In the genomic region with DNA sequence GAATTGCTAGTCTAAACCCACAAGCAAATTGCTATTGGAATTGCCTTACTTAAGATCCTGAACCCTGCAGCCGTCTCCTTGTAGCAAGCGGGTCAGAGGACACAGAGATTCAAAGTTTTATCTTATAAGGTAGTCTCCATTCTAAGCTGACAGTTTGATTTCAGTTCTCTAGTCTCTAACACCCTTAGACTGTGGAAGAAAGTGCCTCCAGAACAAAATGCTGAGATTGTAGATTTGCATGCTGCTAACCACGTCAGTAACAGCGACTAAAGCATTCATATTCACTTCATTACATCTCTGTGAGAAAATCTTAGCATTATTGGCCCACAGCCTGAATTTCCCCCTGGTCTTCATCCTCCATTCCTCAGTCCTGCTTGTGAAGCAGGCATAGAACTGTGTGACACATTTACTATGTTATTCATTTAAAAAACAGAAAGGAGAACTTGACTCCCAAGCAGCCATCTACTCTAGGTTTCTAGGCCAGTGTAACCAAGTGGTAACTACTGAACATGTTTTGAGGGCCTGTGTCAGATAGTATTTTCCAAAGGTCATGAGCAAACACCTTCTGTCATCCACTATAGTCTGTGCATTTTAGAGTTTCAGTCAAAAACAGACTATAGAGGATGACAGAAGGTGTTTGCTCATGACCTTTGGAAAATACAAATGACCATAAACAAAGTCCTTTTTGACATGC, we compare ENCODE assay signal across 1 cellular context.
TF ChIP-seq lines count a peak whose summit lies in the region.

No MANE protein-coding gene starts in this region.

TF ChIP-seq in GM23338, 12 proteins besides CTCF, POLR2A, EP300 and RAD21:
- no peak for TF ChIP-seq STAT1 (IDR thresholded peaks at IDR 0.05; ENCODE audit: unreplicated experiment)
- no peak for TF ChIP-seq EZH2phosphoT487 (IDR thresholded peaks at IDR 0.05; ENCODE audit: unreplicated experiment)
- TF ChIP-seq CREB1 (CRISPR knock-in tag; IDR thresholded peaks at IDR 0.05; ENCODE audit: low read depth): no peak
- TF ChIP-seq POLR2AphosphoS5 (IDR thresholded peaks at IDR 0.05; ENCODE audit: low read depth): no peak
- no peak for TF ChIP-seq ZNF331 (CRISPR knock-in tag; IDR thresholded peaks at IDR 0.05; ENCODE audit: low read depth)
- TF ChIP-seq, protein P1, sequence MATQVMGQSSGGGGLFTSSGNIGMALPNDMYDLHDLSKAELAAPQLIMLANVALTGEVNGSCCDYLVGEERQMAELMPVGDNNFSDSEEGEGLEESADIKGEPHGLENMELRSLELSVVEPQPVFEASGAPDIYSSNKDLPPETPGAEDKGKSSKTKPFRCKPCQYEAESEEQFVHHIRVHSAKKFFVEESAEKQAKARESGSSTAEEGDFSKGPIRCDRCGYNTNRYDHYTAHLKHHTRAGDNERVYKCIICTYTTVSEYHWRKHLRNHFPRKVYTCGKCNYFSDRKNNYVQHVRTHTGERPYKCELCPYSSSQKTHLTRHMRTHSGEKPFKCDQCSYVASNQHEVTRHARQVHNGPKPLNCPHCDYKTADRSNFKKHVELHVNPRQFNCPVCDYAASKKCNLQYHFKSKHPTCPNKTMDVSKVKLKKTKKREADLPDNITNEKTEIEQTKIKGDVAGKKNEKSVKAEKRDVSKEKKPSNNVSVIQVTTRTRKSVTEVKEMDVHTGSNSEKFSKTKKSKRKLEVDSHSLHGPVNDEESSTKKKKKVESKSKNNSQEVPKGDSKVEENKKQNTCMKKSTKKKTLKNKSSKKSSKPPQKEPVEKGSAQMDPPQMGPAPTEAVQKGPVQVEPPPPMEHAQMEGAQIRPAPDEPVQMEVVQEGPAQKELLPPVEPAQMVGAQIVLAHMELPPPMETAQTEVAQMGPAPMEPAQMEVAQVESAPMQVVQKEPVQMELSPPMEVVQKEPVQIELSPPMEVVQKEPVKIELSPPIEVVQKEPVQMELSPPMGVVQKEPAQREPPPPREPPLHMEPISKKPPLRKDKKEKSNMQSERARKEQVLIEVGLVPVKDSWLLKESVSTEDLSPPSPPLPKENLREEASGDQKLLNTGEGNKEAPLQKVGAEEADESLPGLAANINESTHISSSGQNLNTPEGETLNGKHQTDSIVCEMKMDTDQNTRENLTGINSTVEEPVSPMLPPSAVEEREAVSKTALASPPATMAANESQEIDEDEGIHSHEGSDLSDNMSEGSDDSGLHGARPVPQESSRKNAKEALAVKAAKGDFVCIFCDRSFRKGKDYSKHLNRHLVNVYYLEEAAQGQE (IDR thresholded peaks at IDR 0.05; ENCODE audit: unreplicated experiment): no peak
- no peak for TF ChIP-seq JUNB (IDR thresholded peaks at IDR 0.05; ENCODE audit: unreplicated experiment)
- TF ChIP-seq ZNF114 (CRISPR knock-in tag; IDR thresholded peaks at IDR 0.05): no peak
- TF ChIP-seq, protein P2, sequence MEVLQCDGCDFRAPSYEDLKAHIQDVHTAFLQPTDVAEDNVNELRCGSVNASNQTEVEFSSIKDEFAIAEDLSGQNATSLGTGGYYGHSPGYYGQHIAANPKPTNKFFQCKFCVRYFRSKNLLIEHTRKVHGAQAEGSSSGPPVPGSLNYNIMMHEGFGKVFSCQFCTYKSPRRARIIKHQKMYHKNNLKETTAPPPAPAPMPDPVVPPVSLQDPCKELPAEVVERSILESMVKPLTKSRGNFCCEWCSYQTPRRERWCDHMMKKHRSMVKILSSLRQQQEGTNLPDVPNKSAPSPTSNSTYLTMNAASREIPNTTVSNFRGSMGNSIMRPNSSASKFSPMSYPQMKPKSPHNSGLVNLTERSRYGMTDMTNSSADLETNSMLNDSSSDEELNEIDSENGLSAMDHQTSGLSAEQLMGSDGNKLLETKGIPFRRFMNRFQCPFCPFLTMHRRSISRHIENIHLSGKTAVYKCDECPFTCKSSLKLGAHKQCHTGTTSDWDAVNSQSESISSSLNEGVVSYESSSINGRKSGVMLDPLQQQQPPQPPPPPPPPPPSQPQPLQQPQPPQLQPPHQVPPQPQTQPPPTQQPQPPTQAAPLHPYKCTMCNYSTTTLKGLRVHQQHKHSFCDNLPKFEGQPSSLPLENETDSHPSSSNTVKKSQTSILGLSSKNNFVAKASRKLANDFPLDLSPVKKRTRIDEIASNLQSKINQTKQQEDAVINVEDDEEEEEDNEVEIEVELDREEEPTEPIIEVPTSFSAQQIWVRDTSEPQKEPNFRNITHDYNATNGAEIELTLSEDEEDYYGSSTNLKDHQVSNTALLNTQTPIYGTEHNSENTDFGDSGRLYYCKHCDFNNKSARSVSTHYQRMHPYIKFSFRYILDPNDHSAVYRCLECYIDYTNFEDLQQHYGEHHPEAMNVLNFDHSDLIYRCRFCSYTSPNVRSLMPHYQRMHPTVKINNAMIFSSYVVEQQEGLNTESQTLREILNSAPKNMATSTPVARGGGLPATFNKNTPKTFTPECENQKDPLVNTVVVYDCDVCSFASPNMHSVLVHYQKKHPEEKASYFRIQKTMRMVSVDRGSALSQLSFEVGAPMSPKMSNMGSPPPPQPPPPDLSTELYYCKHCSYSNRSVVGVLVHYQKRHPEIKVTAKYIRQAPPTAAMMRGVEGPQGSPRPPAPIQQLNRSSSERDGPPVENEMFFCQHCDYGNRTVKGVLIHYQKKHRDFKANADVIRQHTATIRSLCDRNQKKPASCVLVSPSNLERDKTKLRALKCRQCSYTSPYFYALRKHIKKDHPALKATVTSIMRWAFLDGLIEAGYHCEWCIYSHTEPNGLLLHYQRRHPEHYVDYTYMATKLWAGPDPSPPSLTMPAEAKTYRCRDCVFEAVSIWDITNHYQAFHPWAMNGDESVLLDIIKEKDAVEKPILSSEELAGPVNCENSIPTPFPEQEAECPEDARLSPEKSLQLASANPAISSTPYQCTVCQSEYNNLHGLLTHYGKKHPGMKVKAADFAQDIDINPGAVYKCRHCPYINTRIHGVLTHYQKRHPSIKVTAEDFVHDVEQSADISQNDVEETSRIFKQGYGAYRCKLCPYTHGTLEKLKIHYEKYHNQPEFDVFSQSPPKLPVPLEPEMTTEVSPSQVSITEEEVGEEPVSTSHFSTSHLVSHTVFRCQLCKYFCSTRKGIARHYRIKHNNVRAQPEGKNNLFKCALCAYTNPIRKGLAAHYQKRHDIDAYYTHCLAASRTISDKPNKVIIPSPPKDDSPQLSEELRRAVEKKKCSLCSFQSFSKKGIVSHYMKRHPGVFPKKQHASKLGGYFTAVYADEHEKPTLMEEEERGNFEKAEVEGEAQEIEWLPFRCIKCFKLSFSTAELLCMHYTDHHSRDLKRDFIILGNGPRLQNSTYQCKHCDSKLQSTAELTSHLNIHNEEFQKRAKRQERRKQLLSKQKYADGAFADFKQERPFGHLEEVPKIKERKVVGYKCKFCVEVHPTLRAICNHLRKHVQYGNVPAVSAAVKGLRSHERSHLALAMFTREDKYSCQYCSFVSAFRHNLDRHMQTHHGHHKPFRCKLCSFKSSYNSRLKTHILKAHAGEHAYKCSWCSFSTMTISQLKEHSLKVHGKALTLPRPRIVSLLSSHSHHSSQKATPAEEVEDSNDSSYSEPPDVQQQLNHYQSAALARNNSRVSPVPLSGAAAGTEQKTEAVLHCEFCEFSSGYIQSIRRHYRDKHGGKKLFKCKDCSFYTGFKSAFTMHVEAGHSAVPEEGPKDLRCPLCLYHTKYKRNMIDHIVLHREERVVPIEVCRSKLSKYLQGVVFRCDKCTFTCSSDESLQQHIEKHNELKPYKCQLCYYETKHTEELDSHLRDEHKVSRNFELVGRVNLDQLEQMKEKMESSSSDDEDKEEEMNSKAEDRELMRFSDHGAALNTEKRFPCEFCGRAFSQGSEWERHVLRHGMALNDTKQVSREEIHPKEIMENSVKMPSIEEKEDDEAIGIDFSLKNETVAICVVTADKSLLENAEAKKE (CRISPR knock-in tag; IDR thresholded peaks at IDR 0.05): no peak
- no peak for TF ChIP-seq NANOG (IDR thresholded peaks at IDR 0.05; ENCODE audit: borderline replicate concordance)
- TF ChIP-seq EZH2 (IDR thresholded peaks at IDR 0.05; ENCODE audit: low read depth, unreplicated experiment): no peak
- TF ChIP-seq, protein P3, sequence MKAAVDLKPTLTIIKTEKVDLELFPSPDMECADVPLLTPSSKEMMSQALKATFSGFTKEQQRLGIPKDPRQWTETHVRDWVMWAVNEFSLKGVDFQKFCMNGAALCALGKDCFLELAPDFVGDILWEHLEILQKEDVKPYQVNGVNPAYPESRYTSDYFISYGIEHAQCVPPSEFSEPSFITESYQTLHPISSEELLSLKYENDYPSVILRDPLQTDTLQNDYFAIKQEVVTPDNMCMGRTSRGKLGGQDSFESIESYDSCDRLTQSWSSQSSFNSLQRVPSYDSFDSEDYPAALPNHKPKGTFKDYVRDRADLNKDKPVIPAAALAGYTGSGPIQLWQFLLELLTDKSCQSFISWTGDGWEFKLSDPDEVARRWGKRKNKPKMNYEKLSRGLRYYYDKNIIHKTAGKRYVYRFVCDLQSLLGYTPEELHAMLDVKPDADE (IDR thresholded peaks at IDR 0.05): no peak
